ENCODE assay signal across 15 cellular contexts in genomic region chr1:51170342-51170741, GRCh38.
DNase-seq lines count a peak whose midpoint lies in the region; ATAC-seq, FAIRE-seq and TF ChIP-seq lines count a peak whose summit lies in the region.
"Had no signal": no experiment of that assay in that cellular context is flagged by ENCODE, and none has a peak within 500 bp of the region (broad histone marks: within the 10 kb centered on the region; RNA-seq: fewer than 3 reads in every experiment).

No MANE protein-coding gene starts in this region.

- peaks cover 0 to 5% (median 1%) of the 10 kb centered on the region in 3 donors for H3K27me3 Mint-ChIP-seq in CD14-positive monocyte (ENCODE audit: low read depth in 3 of 3)
- peaks cover 6% of the 10 kb centered on the region for H3K27me3 Mint-ChIP-seq in activated T-helper 17 cell treated with anti-CD3 and anti-CD28 coated beads, Interleukin-2, amount 50 U/mL, for 72 hours

- DNase-seq in CD14-positive monocyte (ENCODE audit: low spot score) (no peak), HT-29 (ENCODE audit: low spot score) (peak; percentile 1), RCC 7860 (ENCODE audit: low spot score) (peak; percentile 39), fibroblast of mammary gland (ENCODE audit: low read depth) (peak; percentile 79), D341Med (ENCODE audit: low spot score) (no peak), GM10248 (ENCODE audit: extremely low spot score) (no peak)
- DNase-seq: activated CD8-positive, alpha-beta memory T cell treated with anti-CD3 and anti-CD28 coated beads, Interleukin-2, amount 50 U/mL, for 4 hours; activated naive CD8-positive, alpha-beta T cell treated with anti-CD3 and anti-CD28 coated beads for 36 hours; esophagus squamous epithelium; Kasumi-1; WERI-Rb-1 had no signal

- TF ChIP-seq CTCF in CD14-positive monocyte (IDR thresholded peaks at IDR 0.05) (no peak), fibroblast of mammary gland (conservative IDR thresholded peaks at IDR 0.05; ENCODE audit: control insufficient read depth, insufficient read depth, low read depth, low read length) (no peak), GM10248 (IDR thresholded peaks at IDR 0.05; ENCODE audit: control extremely low read depth, extremely low read depth, low read depth, missing control alignments) (no peak)

- no peak overlapping the region for H3K4me3 ChIP-seq in fibroblast of mammary gland (ENCODE audit: control insufficient read depth, low read depth, low read length)
- H3K4me3 ChIP-seq: esophagus squamous epithelium, SJSA1 had no signal

- H3K4me3 Mint-ChIP-seq in CD14-positive monocyte, result no peak overlapping the region
- no peak overlapping the region for H3K4me3 Mint-ChIP-seq in activated T-helper 17 cell treated with anti-CD3 and anti-CD28 coated beads, Interleukin-2, amount 50 U/mL, for 72 hours
- H3K4me3 Mint-ChIP-seq: activated naive CD8-positive, alpha-beta T cell treated with anti-CD3 and anti-CD28 coated beads for 36 hours had no signal

- POLR2A ChIA-PET in GM10248 (lab: Yijun Ruan, JAX), result no interaction called here

- no peak for ATAC-seq in HG03521 (IDR thresholded peaks at IDR 0.05; ENCODE audit: unreplicated experiment)
- ATAC-seq in activated T-helper 17 cell treated with anti-CD3 and anti-CD28 coated beads, Interleukin-2, amount 50 U/mL, for 72 hours (replicated peaks), result no peak

- FAIRE-seq in RCC 7860 (lab: Jason Lieb, UNC), result no peak
- FAIRE-seq: colon had no signal

- intact Hi-C loops in CD14-positive monocyte (cut with micrococcal nuclease), result loop anchor here in 1 of 2 donors (5.0 to 10.0 kb wide), 2 partner anchors 67 to 206 kb away; partner anchors contain the start of genes FAF1 and RNF11

- H3K36me3 Mint-ChIP-seq in CD14-positive monocyte, result no peaks in the 10 kb centered on the region
- no peaks in the 10 kb centered on the region for H3K36me3 Mint-ChIP-seq in activated T-helper 17 cell treated with anti-CD3 and anti-CD28 coated beads, Interleukin-2, amount 50 U/mL, for 72 hours (ENCODE audit: low read depth)

- H3K4me1 Mint-ChIP-seq in CD14-positive monocyte, result peaks cover 51% of the 10 kb centered on the region
- H3K4me1 Mint-ChIP-seq in activated T-helper 17 cell treated with anti-CD3 and anti-CD28 coated beads, Interleukin-2, amount 50 U/mL, for 72 hours, result no peaks in the 10 kb centered on the region

- H3K27ac Mint-ChIP-seq in CD14-positive monocyte, result peak overlapping the region; percentile 50 to 96 (median 85)
- no peak overlapping the region for H3K27ac Mint-ChIP-seq in activated T-helper 17 cell treated with anti-CD3 and anti-CD28 coated beads, Interleukin-2, amount 50 U/mL, for 72 hours
- H3K27ac Mint-ChIP-seq: activated naive CD8-positive, alpha-beta T cell treated with anti-CD3 and anti-CD28 coated beads for 36 hours had no signal

- H3K9me3 Mint-ChIP-seq in CD14-positive monocyte, result peaks cover 0 to 5% (median 0%) of the 10 kb centered on the region in 7 donors
- H3K9me3 Mint-ChIP-seq in activated T-helper 17 cell treated with anti-CD3 and anti-CD28 coated beads, Interleukin-2, amount 50 U/mL, for 72 hours, result no peaks in the 10 kb centered on the region

- CTCF ChIA-PET in GM10248 (lab: Yijun Ruan, JAX), result interaction anchor here (4.3 kb wide), 1 partner anchor 19 kb away, joined by 12 read pairs; no protein-coding TSS in a partner anchor

Comparison
In these comparisons a context has a peak if more than half of its experiments do, and no peak if none do; other contexts are left out.
1. DNase-seq: peak in HT-29 (single experiment), RCC 7860 (single experiment) and fibroblast of mammary gland (single experiment); none in CD14-positive monocyte (single experiment), D341Med (single experiment) and GM10248 (single experiment).